Comparison of ENCODE assay signal across 8 cellular contexts in genomic region chr10:93813507-93814465, GRCh38. TPM values are rescaled to one million over a fixed set of nuclear protein-coding genes. Genes with fewer than 3 reads are reported as not detected.
DNase-seq lines count a peak whose midpoint lies in the region; ATAC-seq and TF ChIP-seq lines count a peak whose summit lies in the region.

No MANE protein-coding gene starts in this region.

- POLR2A ChIA-PET in CD4-positive, alpha-beta T cell (lab: Charles Lee), result no interaction called here
- POLR2A ChIA-PET in activated CD4-positive, alpha-beta memory T cell treated with anti-CD3 and anti-CD28 coated beads, Interleukin-2, amount 10 ng/mL, durations not matched to agents 7 days and 5 days (lab: Charles Lee), result no interaction called here

- CTCF ChIA-PET in CD4-positive, alpha-beta T cell (lab: Charles Lee), result interaction anchor here (2.0 kb wide), 1 partner anchor 107 kb away, joined by 5 read pairs; no protein-coding TSS in a partner anchor
- CTCF ChIA-PET in activated CD4-positive, alpha-beta memory T cell treated with anti-CD3 and anti-CD28 coated beads, Interleukin-2, amount 10 ng/mL, durations not matched to agents 7 days and 5 days (lab: Charles Lee), result interaction anchor here (1.2 to 2.1 kb wide), 3 partner anchors 14 to 259 kb away, joined by 3 to 6 read pairs (median 3); no protein-coding TSS in a partner anchor

- peaks cover 28% of the 10 kb centered on the region for H3K27me3 ChIP-seq in CD4-positive, alpha-beta T cell (ENCODE audit: control insufficient read depth, insufficient read depth, low read length)
- H3K27me3 ChIP-seq in esophagus muscularis mucosa (no peaks in the 10 kb centered on the region), aorta (ENCODE audit: control insufficient read depth in 1 of 2, insufficient read depth in 2 of 2, low read length in 1 of 2) (no peaks in the 10 kb centered on the region)

- H3K4me3 ChIP-seq in esophagus muscularis mucosa (no peak overlapping the region), aorta (ENCODE audit: low read length in 2 of 2) (no peak overlapping the region)

- no peak overlapping the region for H3K27ac Mint-ChIP-seq in CD4-positive, alpha-beta T cell
- no peak overlapping the region for H3K27ac Mint-ChIP-seq in activated CD4-positive, alpha-beta memory T cell treated with anti-CD3 and anti-CD28 coated beads, Interleukin-2, amount 10 ng/mL, durations not matched to agents 7 days and 5 days
- no peak overlapping the region for H3K27ac Mint-ChIP-seq in nephron progenitor cell

- TF ChIP-seq EP300 in esophagus muscularis mucosa (IDR thresholded peaks at IDR 0.05), result no peak

- H3K36me3 ChIP-seq in esophagus muscularis mucosa, result no peaks in the 10 kb centered on the region
- no peaks in the 10 kb centered on the region for H3K36me3 ChIP-seq in aorta (ENCODE audit: control insufficient read depth in 1 of 2, insufficient read depth in 2 of 2, low read length in 1 of 2)

- ATAC-seq in CD4-positive, alpha-beta T cell (ENCODE audit: poor library complexity), result no peak
- peak; percentile 57 for ATAC-seq in GM19351 (IDR thresholded peaks at IDR 0.05; ENCODE audit: unreplicated experiment)
- peak; percentile 61 for ATAC-seq in aorta (ENCODE audit: low FRiP score)

- H3K9me3 Mint-ChIP-seq in CD4-positive, alpha-beta T cell, result no peaks in the 10 kb centered on the region
- H3K9me3 Mint-ChIP-seq in activated CD4-positive, alpha-beta memory T cell treated with anti-CD3 and anti-CD28 coated beads, Interleukin-2, amount 10 ng/mL, durations not matched to agents 7 days and 5 days, result no peaks in the 10 kb centered on the region
- H3K9me3 Mint-ChIP-seq in nephron progenitor cell, result no peaks in the 10 kb centered on the region

- no peak for TF ChIP-seq POLR2A in esophagus muscularis mucosa (IDR thresholded peaks at IDR 0.05; ENCODE audit: low read depth)

- TF ChIP-seq CTCF in CD4-positive, alpha-beta T cell (IDR thresholded peaks at IDR 0.05), result peak; percentile 41
- TF ChIP-seq CTCF in esophagus muscularis mucosa (IDR thresholded peaks at IDR 0.05), result peak; percentile 21 to 55 (median 30)
- TF ChIP-seq CTCF in nephron progenitor cell (IDR thresholded peaks at IDR 0.05), result peak; percentile 52

- intact Hi-C loops in CD4-positive, alpha-beta T cell (cut with DNase I, micrococcal nuclease), result loop anchor here in 1 of 2 experiments (2.0 kb wide), 2 partner anchors 73 to 107 kb away; no protein-coding TSS in a partner anchor
- intact Hi-C loops in esophagus muscularis mucosa (cut with DNase I), result no loop called here
- intact Hi-C loops in aorta (cut with DNase I), result loop anchor here in 1 of 2 donors (1.0 to 5.0 kb wide), 2 partner anchors 56 to 111 kb away; partner anchors contain the start of genes FRA10AC1 and LGI1

- peaks cover 56% of the 10 kb centered on the region for H3K27me3 Mint-ChIP-seq in CD4-positive, alpha-beta T cell
- peaks cover 32% of the 10 kb centered on the region for H3K27me3 Mint-ChIP-seq in activated CD4-positive, alpha-beta memory T cell treated with anti-CD3 and anti-CD28 coated beads, Interleukin-2, amount 10 ng/mL, durations not matched to agents 7 days and 5 days
- peaks cover 19% of the 10 kb centered on the region for H3K27me3 Mint-ChIP-seq in nephron progenitor cell (ENCODE audit: low read depth, poor library complexity)

- H3K4me1 ChIP-seq in esophagus muscularis mucosa (peaks cover 0 to 11% (median 4%) of the 10 kb centered on the region in 4 donors), aorta (ENCODE audit: control insufficient read depth in 1 of 2, insufficient read depth in 2 of 2, low read length in 2 of 2) (no peaks in the 10 kb centered on the region)

- 69% methylated on average over 8 of the region's 8 CpGs for WGBS in esophagus muscularis mucosa
- 51 to 56% methylated on average over 8 of the region's 8 CpGs for WGBS in aorta, 2 donors

- no peak overlapping the region for H3K4me3 Mint-ChIP-seq in CD4-positive, alpha-beta T cell
- H3K4me3 Mint-ChIP-seq in activated CD4-positive, alpha-beta memory T cell treated with anti-CD3 and anti-CD28 coated beads, Interleukin-2, amount 10 ng/mL, durations not matched to agents 7 days and 5 days, result no peak overlapping the region
- no peak overlapping the region for H3K4me3 Mint-ChIP-seq in nephron progenitor cell

- peak in 7 of 10 experiments; percentile 5 to 39 (median 12) for DNase-seq in CD4-positive, alpha-beta T cell
- DNase-seq in NCI-H1105 (lab: John Stamatoyannopoulos, UW) (peak; percentile 27), esophagus muscularis mucosa (ENCODE audit: extremely low spot score) (no peak), nephron progenitor cell (peak; percentile 54), aorta (peak; percentile 69 to 84), NCI-H2029 treated with DMSO at 0.1 percent for 48 hours (lab: John Stamatoyannopoulos, UW) (no peak)
- peak; percentile 33 for DNase-seq in activated CD4-positive, alpha-beta memory T cell treated with anti-CD3 and anti-CD28 coated beads, Interleukin-2, amount 10 ng/mL, durations not matched to agents 7 days and 5 days

- no peak overlapping the region for H3K27ac ChIP-seq in CD4-positive, alpha-beta T cell (ENCODE audit: low read depth, low read length)
- no peak overlapping the region for H3K27ac ChIP-seq in esophagus muscularis mucosa (replicated peaks in 1 of 4)
- H3K27ac ChIP-seq in aorta (ENCODE audit: low read depth in 1 of 2, low read length in 2 of 2), result no peak overlapping the region

- H3K36me3 Mint-ChIP-seq in CD4-positive, alpha-beta T cell (ENCODE audit: low read depth), result no peaks in the 10 kb centered on the region
- no peaks in the 10 kb centered on the region for H3K36me3 Mint-ChIP-seq in activated CD4-positive, alpha-beta memory T cell treated with anti-CD3 and anti-CD28 coated beads, Interleukin-2, amount 10 ng/mL, durations not matched to agents 7 days and 5 days (ENCODE audit: low read depth)
- H3K36me3 Mint-ChIP-seq in nephron progenitor cell (ENCODE audit: low read depth), result no peaks in the 10 kb centered on the region

- no peaks in the 10 kb centered on the region for H3K9me3 ChIP-seq in CD4-positive, alpha-beta T cell (ENCODE audit: control insufficient read depth, low read length)
- no peaks in the 10 kb centered on the region for H3K9me3 ChIP-seq in esophagus muscularis mucosa
- no peaks in the 10 kb centered on the region for H3K9me3 ChIP-seq in aorta (ENCODE audit: control insufficient read depth, low read length)

- H3K4me1 Mint-ChIP-seq in CD4-positive, alpha-beta T cell (ENCODE audit: low read depth), result no peaks in the 10 kb centered on the region
- no peaks in the 10 kb centered on the region for H3K4me1 Mint-ChIP-seq in activated CD4-positive, alpha-beta memory T cell treated with anti-CD3 and anti-CD28 coated beads, Interleukin-2, amount 10 ng/mL, durations not matched to agents 7 days and 5 days
- H3K4me1 Mint-ChIP-seq in nephron progenitor cell, result peaks cover 19% of the 10 kb centered on the region

RNA-seq across cellular contexts. Expression of gene LGI1, which starts 56.0 kb away (rescaled TPM):
- not detected for total RNA-seq in CD4-positive, alpha-beta T cell
- total RNA-seq in activated CD4-positive, alpha-beta memory T cell treated with anti-CD3 and anti-CD28 coated beads, Interleukin-2, amount 10 ng/mL, durations not matched to agents 7 days and 5 days, result not detected
- under 1 TPM in 3 of 4 donors, not detected in 1; 0.17 to 0.69 (median 0.32) TPM for total RNA-seq in esophagus muscularis mucosa
- total RNA-seq in aorta, result 1 to 10 TPM; 1.8 to 5.1 TPM
- polyA plus RNA-seq in aorta, result 1 to 10 TPM in 1 of 2 donors, under 1 TPM in 1; 0.97 to 1.4 TPM

Comparison
In these comparisons a context has a peak if more than half of its experiments do, and no peak if none do; other contexts are left out.
1. DNase-seq: peak in CD4-positive, alpha-beta T cell (7 of 10), NCI-H1105 (single experiment), activated CD4-positive, alpha-beta memory T cell treated with anti-CD3 and anti-CD28 coated beads, Interleukin-2, amount 10 ng/mL, durations not matched to agents 7 days and 5 days (single experiment), nephron progenitor cell (single experiment) and aorta (2 of 2); none in esophagus muscularis mucosa (single experiment) and NCI-H2029 treated with DMSO at 0.1 percent for 48 hours (single experiment).
2. Peak in every context shown above with its lines, with median percentiles within 50 percentile points of each other: CTCF ChIP-seq.